8 cellular contexts compared by ENCODE assay signal in the genomic region with DNA sequence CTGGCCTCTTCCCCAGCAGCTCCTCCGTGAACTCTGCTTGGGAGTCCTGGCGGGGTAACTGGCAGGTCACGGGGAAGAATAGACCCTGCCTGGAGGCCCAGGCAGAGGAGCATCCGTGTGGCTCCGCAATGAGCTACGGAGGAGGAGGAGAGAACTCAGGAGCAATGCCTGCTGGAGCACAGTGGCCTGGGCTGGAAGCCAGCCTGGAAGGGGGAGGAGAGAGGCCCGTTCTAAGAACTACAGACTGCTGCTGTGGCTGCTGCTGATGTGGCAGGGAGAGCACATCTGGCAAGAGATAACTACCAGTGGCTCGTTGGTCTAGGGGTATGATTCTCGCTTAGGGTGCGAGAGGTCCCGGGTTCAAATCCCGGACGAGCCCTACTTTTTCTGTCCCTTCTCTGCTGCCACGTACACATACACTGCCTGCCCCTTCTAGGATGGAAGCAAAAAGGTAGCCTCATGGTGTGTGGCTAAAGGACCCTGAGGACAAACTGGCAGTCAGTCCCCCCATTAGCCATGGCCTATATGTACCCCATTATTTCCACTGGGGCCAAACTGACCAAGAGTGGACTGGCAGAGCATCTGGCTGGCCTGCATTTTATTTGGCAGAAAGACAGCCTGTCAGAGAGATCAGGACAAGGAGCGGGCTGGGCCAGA. TPM values are rescaled to one million over a fixed set of nuclear protein-coding genes. Genes with fewer than 3 reads are reported as not detected.
DNase-seq lines count a peak whose midpoint lies in the region; ATAC-seq and TF ChIP-seq lines count a peak whose summit lies in the region.

No MANE protein-coding gene starts in this region.

- H3K36me3 ChIP-seq in HUES48 (ENCODE audit: control insufficient read depth, insufficient read depth, low read length) (no peaks in the 10 kb centered on the region), aorta (ENCODE audit: control insufficient read depth in 1 of 2, insufficient read depth in 2 of 2, low read length in 1 of 2) (no peaks in the 10 kb centered on the region)

- intact Hi-C loops in aorta (cut with DNase I) = no loop called here

- DNase-seq in AG08395 (ENCODE audit: low spot score) (peak; percentile 85), choroid plexus epithelial cell (ENCODE audit: low read depth) (peak; percentile 90), left lobe of liver (ENCODE audit: low spot score) (no peak), aorta (peak; percentile 87 to 94)

- H3K9me3 ChIP-seq in HUES48 (ENCODE audit: control insufficient read depth, insufficient read depth, low read length) (no peaks in the 10 kb centered on the region), aorta (ENCODE audit: control insufficient read depth, low read length) (no peaks in the 10 kb centered on the region)

- peak overlapping the region; percentile 12 for H3K27ac ChIP-seq in HUES48 (ENCODE audit: low read depth, low read length)
- H3K27ac ChIP-seq in aorta (ENCODE audit: low read depth in 1 of 2, low read length in 2 of 2) = peak overlapping the region in 1 of 2 donors; percentile 13

- H3K4me1 ChIP-seq in HUES48 (ENCODE audit: control insufficient read depth, insufficient read depth, low read length) = peaks cover 9% of the 10 kb centered on the region
- no peaks in the 10 kb centered on the region for H3K4me1 ChIP-seq in aorta (ENCODE audit: control insufficient read depth in 1 of 2, insufficient read depth in 2 of 2, low read length in 2 of 2)

- no peak for TF ChIP-seq CTCF in choroid plexus epithelial cell (conservative IDR thresholded peaks at IDR 0.05; ENCODE audit: low read depth, low read length)

- no peaks in the 10 kb centered on the region for H3K27me3 ChIP-seq in HUES48 (ENCODE audit: control insufficient read depth, insufficient read depth, low read length)
- no peaks in the 10 kb centered on the region for H3K27me3 ChIP-seq in aorta (ENCODE audit: control insufficient read depth in 1 of 2, insufficient read depth in 2 of 2, low read length in 1 of 2)

- ATAC-seq in left lobe of liver (peak; percentile 78), aorta (ENCODE audit: low FRiP score) (peak; percentile 69), HG03571 (IDR thresholded peaks at IDR 0.05; ENCODE audit: unreplicated experiment) (no peak), GM18511 (IDR thresholded peaks at IDR 0.05; ENCODE audit: unreplicated experiment) (no peak), HG03159 (IDR thresholded peaks at IDR 0.05; ENCODE audit: unreplicated experiment) (no peak)

- H3K9ac ChIP-seq in HUES48 (ENCODE audit: low read depth, low read length) = no peak overlapping the region

- peak overlapping the region; percentile 66 for H3K4me3 ChIP-seq in HUES48 (ENCODE audit: low read depth, low read length)
- H3K4me3 ChIP-seq in choroid plexus epithelial cell (ENCODE audit: low read depth, low read length) = peak overlapping the region; percentile 38
- no peak overlapping the region for H3K4me3 ChIP-seq in aorta (ENCODE audit: low read length in 2 of 2)

- 19 to 23% methylated on average over 15 of the region's 15 CpGs for WGBS in aorta, 2 donors

RNA-seq across cellular contexts. Expression of gene OPN1SW, which starts 7.7 kb away (rescaled TPM):
- total RNA-seq in left lobe of liver (not detected), aorta (not detected)
- not detected for polyA plus RNA-seq in aorta

RNA-seq across cellular contexts. Expression of gene CCDC136, which starts 8.5 kb away (rescaled TPM):
- total RNA-seq in left lobe of liver = 0.40 TPM
- 10 to 100 TPM; 18.3 to 29.5 TPM for total RNA-seq in aorta
- polyA plus RNA-seq in aorta = 1 to 10 TPM; 7.5 to 8.9 TPM

RNA-seq across cellular contexts. Expression of gene CALU, which starts 44.1 kb away (rescaled TPM):
- 27.5 TPM for total RNA-seq in left lobe of liver
- 100 to 1,000 TPM; 206 to 267 TPM for total RNA-seq in aorta
- 100 to 1,000 TPM; 145 to 164 TPM for polyA plus RNA-seq in aorta

RNA-seq across cellular contexts. Expression of gene FLNC, which starts 46.9 kb away (rescaled TPM):
- total RNA-seq in left lobe of liver (0.55 TPM), aorta (100 to 1,000 TPM; 135 to 245 TPM)
- 10 to 100 TPM in 1 of 2 donors, 1 to 10 TPM in 1; 7.8 to 18.3 TPM for polyA plus RNA-seq in aorta

Comparison
In these comparisons a context has a peak if more than half of its experiments do, and no peak if none do; other contexts are left out.
1. H3K4me3 ChIP-seq: peak in HUES48 (single experiment) and choroid plexus epithelial cell (single experiment); none in aorta (0 of 2).
2. ATAC-seq: peak in left lobe of liver (single experiment) and aorta (single experiment); none in HG03571 (single experiment), GM18511 (single experiment) and HG03159 (single experiment).
3. RNA of gene CCDC136, which starts 8.5 kb away (total RNA-seq): 18.3 to 29.5 TPM in aorta; 0.40 TPM in left lobe of liver (single experiment); every median in the first group is over 10 times any median in the second.